Comparison of ENCODE assay signal across 7 cellular contexts in genomic region chr6:42984001-42984923, GRCh38. TPM values are rescaled to one million over a fixed set of nuclear protein-coding genes. Genes with fewer than 3 reads are reported as not detected.
DNase-seq lines count a peak whose midpoint lies in the region; ATAC-seq and TF ChIP-seq lines count a peak whose summit lies in the region.

Gene PPP2R5D (plus strand): TSS chr6:42984570. CDS start chr6:42984678, 108 bp downstream.

- H3K4me1 ChIP-seq in hepatocyte (ENCODE audit: insufficient read depth), result peaks cover 14% of the 10 kb centered on the region

- H3K9me3 ChIP-seq in hepatocyte (ENCODE audit: low read depth), result no peaks in the 10 kb centered on the region

- WGBS in hepatocyte (ENCODE audit: low lambda C conversion rate, missing lambda C conversion rate), result 1% methylated on average over 48 of the region's 59 CpGs

- DNase-seq in NCI-H2081 (lab: John Stamatoyannopoulos, UW), result peak; percentile 98 to 99
- peak; percentile 97 for DNase-seq in T1000 (lab: John Stamatoyannopoulos, UW)
- peak; percentile 99 for DNase-seq in astrocyte of the hippocampus (ENCODE audit: low read depth, low spot score)
- DNase-seq in hepatocyte (ENCODE audit: low spot score), result peak; percentile 99
- peak; percentile 98 for DNase-seq in renal cortical epithelial cell (ENCODE audit: low read depth)

- peak; percentile 78 for ATAC-seq in GM18508 (IDR thresholded peaks at IDR 0.05; ENCODE audit: insufficient read depth, unreplicated experiment)
- ATAC-seq in HG03025 (IDR thresholded peaks at IDR 0.05; ENCODE audit: low FRiP score, unreplicated experiment), result peak; percentile 88

- H3K79me2 ChIP-seq in hepatocyte, result peaks cover 30% of the 10 kb centered on the region

- peaks cover 3% of the 10 kb centered on the region for H4K20me1 ChIP-seq in hepatocyte (ENCODE audit: insufficient read depth, poor library complexity, severe bottlenecking)

- H3K36me3 ChIP-seq in hepatocyte (replicated peaks; ENCODE audit: insufficient read depth, low read depth), result no peaks in the 10 kb centered on the region

- TF ChIP-seq CTCF in hepatocyte (IDR thresholded peaks at IDR 0.05; ENCODE audit: poor library complexity), result no peak

- peak within 1 kb of the TSS; percentile 95 for H3K4me2 ChIP-seq in hepatocyte

- H3K4me3 ChIP-seq in hepatocyte, result peak within 1 kb of the TSS; percentile 35

- H3K27ac ChIP-seq in hepatocyte, result peak within 1 kb of the TSS; percentile 77

- no peaks in the 10 kb centered on the region for H3K9me2 ChIP-seq in hepatocyte (replicated peaks; ENCODE audit: insufficient read depth)

- H2AFZ ChIP-seq in hepatocyte, result peak within 1 kb of the TSS; percentile 54

- H3K27me3 ChIP-seq in hepatocyte, result no peaks in the 10 kb centered on the region

RNA-seq across cellular contexts. Expression of gene PPP2R5D, which starts in this region (rescaled TPM):
- total RNA-seq in hepatocyte, result 35.2 and 40.2 TPM in 2 replicates
- 28.3 and 30.8 TPM in 2 replicates for polyA plus RNA-seq in hepatocyte
- 42.9 and 47.8 TPM in 2 replicates for total RNA-seq in renal cortical epithelial cell

Comparison
In these comparisons a context has a peak if more than half of its experiments do, and no peak if none do; other contexts are left out.
1. Peak in every context shown above with its lines: DNase-seq, ATAC-seq, H3K4me3 ChIP-seq and H3K27ac ChIP-seq.